Comparison of ENCODE assay signal across 13 cellular contexts in genomic region chrX:19743386-19743785, GRCh38.
A peak's percentile ranks its signal among the peaks of the same experiment; 100 is the strongest.
DNase-seq lines count a peak whose midpoint lies in the region; ATAC-seq and TF ChIP-seq lines count a peak whose summit lies in the region.
"Had no signal": no experiment of that assay in that cellular context is flagged by ENCODE, and none has a peak within 500 bp of the region (broad histone marks: within the 10 kb centered on the region; RNA-seq: fewer than 3 reads in every experiment).

No MANE protein-coding gene starts in this region.

- no peaks in the 10 kb centered on the region for H3K9me2 ChIP-seq in SU-DHL-6 (replicated peaks; ENCODE audit: insufficient read depth, low read length)

- peaks cover 3% of the 10 kb centered on the region for H3K36me3 Mint-ChIP-seq in CD4-positive, CD25-positive, alpha-beta regulatory T cell

- H3K9me3 Mint-ChIP-seq in CD4-positive, CD25-positive, alpha-beta regulatory T cell: peaks cover 0 to 2% (median 0%) of the 10 kb centered on the region in 7 donors

- H3K79me2 ChIP-seq in SU-DHL-6 (ENCODE audit: insufficient read depth, low read length): peaks cover 55% of the 10 kb centered on the region

- WGBS in spleen, 5 donors: 23 to 45% (median 38%) methylated on average over 3 to 4 of the region's 4 CpGs

- BruUV-seq in A673 (replicated peaks; lab: Mats Ljungman, UMichigan): no TSS peak

- no peak overlapping the region for H2AFZ ChIP-seq in SU-DHL-6 (ENCODE audit: low read depth, low read length, severe bottlenecking)

- H3K4me1 ChIP-seq in CD4-positive, CD25-positive, alpha-beta regulatory T cell (ENCODE audit: control insufficient read depth, insufficient read depth, low read length, poor library complexity, severe bottlenecking): peaks cover 87% of the 10 kb centered on the region
- H3K4me1 ChIP-seq in A673 (ENCODE audit: insufficient read depth, low read length, poor library complexity, severe bottlenecking) (peaks cover 8% of the 10 kb centered on the region), spleen (peaks cover 11 to 80% (median 39%) of the 10 kb centered on the region in 6 donors)
- H3K4me1 ChIP-seq: SJSA1 had no signal

- no peak for ATAC-seq in CD4-positive, CD25-positive, alpha-beta regulatory T cell (ENCODE audit: low read depth in 2 of 2)
- ATAC-seq in GM18909 (IDR thresholded peaks at IDR 0.05; ENCODE audit: poor library complexity, unreplicated experiment): peak; percentile 56
- ATAC-seq in HG02798 (IDR thresholded peaks at IDR 0.05; ENCODE audit: poor library complexity, unreplicated experiment): peak; percentile 69
- ATAC-seq: left cardiac atrium had no signal

- H3K27me3 ChIP-seq in CD4-positive, CD25-positive, alpha-beta regulatory T cell (ENCODE audit: control insufficient read depth, insufficient read depth, low read length): no peaks in the 10 kb centered on the region
- H3K27me3 ChIP-seq in SU-DHL-6 (ENCODE audit: low read length) (no peaks in the 10 kb centered on the region), A673 (replicated peaks; ENCODE audit: insufficient read depth, low read depth, low read length, poor library complexity) (no peaks in the 10 kb centered on the region), spleen (replicated peaks in 1 of 7) (peaks cover 0 to 3% (median 0%) of the 10 kb centered on the region in 7 donors)
- H3K27me3 ChIP-seq: SJSA1 had no signal

- peaks cover 15% of the 10 kb centered on the region for H3K36me3 ChIP-seq in CD4-positive, CD25-positive, alpha-beta regulatory T cell (ENCODE audit: control insufficient read depth, insufficient read depth, low read length)
- H3K36me3 ChIP-seq in SU-DHL-6 (ENCODE audit: low read length): no peaks in the 10 kb centered on the region
- H3K36me3 ChIP-seq in A673 (ENCODE audit: insufficient read depth, low read length, poor library complexity, severe bottlenecking): no peaks in the 10 kb centered on the region
- H3K36me3 ChIP-seq in spleen: peaks cover 0 to 15% (median 0%) of the 10 kb centered on the region in 6 donors
- H3K36me3 ChIP-seq: SJSA1 had no signal

- POLR2A ChIA-PET in A673 (lab: Charles Lee; ENCODE audit: low non-redundant PET): no interaction called here

- no peaks in the 10 kb centered on the region for H3K9me3 ChIP-seq in CD4-positive, CD25-positive, alpha-beta regulatory T cell (ENCODE audit: control insufficient read depth in 2 of 2, low read length in 2 of 2)
- H3K9me3 ChIP-seq in SU-DHL-6 (ENCODE audit: insufficient read depth, low read length) (no peaks in the 10 kb centered on the region), A673 (ENCODE audit: low read depth, low read length, poor library complexity, severe bottlenecking) (no peaks in the 10 kb centered on the region), spleen (no peaks in the 10 kb centered on the region)
- H3K9me3 ChIP-seq: SJSA1 had no signal

- peaks cover 15 to 87% (median 52%) of the 10 kb centered on the region in 4 donors for H3K4me1 Mint-ChIP-seq in CD4-positive, CD25-positive, alpha-beta regulatory T cell

- peak overlapping the region; percentile 98 for H3K4me2 ChIP-seq in SU-DHL-6 (ENCODE audit: low read depth, low read length, poor library complexity, severe bottlenecking)

- TF ChIP-seq POLR2A in spleen (IDR thresholded peaks at IDR 0.05): no peak

- H3K27ac Mint-ChIP-seq in CD4-positive, CD25-positive, alpha-beta regulatory T cell: peak overlapping the region; percentile 74 to 93 (median 81)

- CTCF ChIA-PET in A673 (lab: Charles Lee): no interaction called here

- TF ChIP-seq CTCF in SU-DHL-6 (IDR thresholded peaks at IDR 0.05; ENCODE audit: insufficient read depth, low read length, poor library complexity, severe bottlenecking) (no peak), A673 (conservative IDR thresholded peaks at IDR 0.05; ENCODE audit: low read depth, low read length) (no peak), spleen (IDR thresholded peaks at IDR 0.05 in 8 of 11, conservative IDR thresholded peaks at IDR 0.05 in 3 of 11) (no peak)

- H3K4me3 ChIP-seq in CD4-positive, CD25-positive, alpha-beta regulatory T cell (ENCODE audit: low read depth, low read length): peak overlapping the region; percentile 53
- no peak overlapping the region for H3K4me3 ChIP-seq in SU-DHL-6 (ENCODE audit: insufficient read depth, low read length, poor library complexity, severe bottlenecking)
- no peak overlapping the region for H3K4me3 ChIP-seq in A673 (ENCODE audit: low read depth, low read length, poor library complexity, severe bottlenecking)
- no peak overlapping the region for H3K4me3 ChIP-seq in spleen
- H3K4me3 ChIP-seq: SJSA1 had no signal

- peak overlapping the region; percentile 88 for H3K27ac ChIP-seq in CD4-positive, CD25-positive, alpha-beta regulatory T cell (ENCODE audit: insufficient read depth, low read length, poor library complexity, severe bottlenecking)
- H3K27ac ChIP-seq in SU-DHL-6 (ENCODE audit: low read depth, low read length) (peak overlapping the region; percentile 100), A673 (ENCODE audit: low read depth, low read length, poor library complexity, severe bottlenecking) (no peak overlapping the region), spleen (peak overlapping the region in 4 of 8 donors; percentile 37 to 86 (median 62))
- H3K27ac ChIP-seq: SJSA1 had no signal

- H3K4me3 Mint-ChIP-seq in CD4-positive, CD25-positive, alpha-beta regulatory T cell: peak overlapping the region in 3 of 4 donors; percentile 27 to 69 (median 55)

- H3K9ac ChIP-seq in SU-DHL-6 (ENCODE audit: low read length): no peak overlapping the region

- H4K20me1 ChIP-seq in SU-DHL-6 (ENCODE audit: low read depth, low read length): no peaks in the 10 kb centered on the region

- intact Hi-C loops in A673 (cut with micrococcal nuclease; ENCODE audit: unreplicated experiment): no loop called here
- intact Hi-C loops in spleen (cut with DNase I; ENCODE audit: low total_unique reads): no loop called here

- DNase-seq in CD4-positive, CD25-positive, alpha-beta regulatory T cell: peak in 1 of 3 donors; percentile 32
- no peak for DNase-seq in A673 (ENCODE audit: low spot score)
- no peak for DNase-seq in spleen
- DNase-seq in superior temporal gyrus (ENCODE audit: extremely low spot score): no peak
- DNase-seq in NCI-H748 (lab: John Stamatoyannopoulos, UW; ENCODE audit: unreplicated experiment): no peak
- DNase-seq: activated effector memory CD4-positive, alpha-beta T cell treated with Interleukin-2 at 50 U/mL for 16 hours; C1 segment of cervical spinal cord; left cardiac atrium; NCI-H1092 had no signal

- H3K27me3 Mint-ChIP-seq in CD4-positive, CD25-positive, alpha-beta regulatory T cell: no peaks in the 10 kb centered on the region

- peaks cover 48% of the 10 kb centered on the region for H3F3A ChIP-seq in SU-DHL-6 (ENCODE audit: insufficient read depth)

Comparison
In these comparisons a context has a peak if more than half of its experiments do, and no peak if none do; other contexts are left out.
1. ATAC-seq: peak in GM18909 (single experiment) and HG02798 (single experiment); none in CD4-positive, CD25-positive, alpha-beta regulatory T cell (0 of 2).